33 cellular contexts compared by ENCODE assay signal in the genomic region with DNA sequence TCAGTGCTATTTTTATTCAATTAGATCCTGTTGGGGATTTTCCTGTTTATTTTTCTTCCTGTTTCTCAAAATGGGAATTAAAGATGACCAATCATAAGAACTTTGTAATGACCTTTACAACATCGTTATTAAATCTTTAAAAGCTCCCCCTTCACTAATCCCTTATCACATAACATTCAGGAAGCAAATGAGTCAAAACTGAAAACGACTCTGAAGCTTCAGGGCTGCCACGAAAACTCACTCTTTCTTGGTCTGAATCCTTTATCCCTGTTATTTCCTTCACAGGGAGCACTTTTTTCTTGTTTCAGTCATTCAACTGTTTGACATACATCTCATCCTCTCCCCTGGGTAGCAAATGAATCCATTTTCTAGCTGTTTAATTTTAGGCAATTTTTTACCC.
"Had no signal": no experiment of that assay in that cellular context is flagged by ENCODE, and none has a peak within 500 bp of the region (broad histone marks: within the 10 kb centered on the region; RNA-seq: fewer than 3 reads in every experiment).

No MANE protein-coding gene starts in this region.

- H3K36me3 Mint-ChIP-seq: activated naive CD8-positive, alpha-beta T cell treated with anti-CD3 and anti-CD28 coated beads for 36 hours; immature natural killer cell; stimulated activated memory B cell treated with anti-CD40 and anti-IgM and Interleukin-4, amounts not matched to agents 10 μg/mL and 1 μg/mL and 100 μg/mL, for 72 hours; T-cell had no signal

- H3K4me3 ChIP-seq: adrenal gland, body of pancreas, colonic mucosa, gastroesophageal sphincter, lung, mucosa of descending colon, skin epidermis, suprapubic skin, tibial artery, upper lobe of right lung had no signal

- H3K27ac Mint-ChIP-seq: activated naive CD4-positive, alpha-beta T cell treated with anti-CD3 and anti-CD28 coated beads for 36 hours; activated naive CD8-positive, alpha-beta T cell treated with anti-CD3 and anti-CD28 coated beads for 36 hours; immature natural killer cell; nephron; progenitor cell of endocrine pancreas; stimulated activated memory B cell treated with anti-CD40 and anti-IgM and Interleukin-4, amounts not matched to agents 10 μg/mL and 1 μg/mL and 100 μg/mL, for 72 hours; stimulated activated naive CD8-positive, alpha-beta T cell treated with anti-CD3 and anti-CD28 coated beads, Interleukin-15, amount 100 ng/mL, for 72 hours; T-cell had no signal

- ATAC-seq: body of pancreas; gastroesophageal sphincter; left lobe of liver; mucosa of descending colon; sciatic nerve; stimulated activated memory B cell treated with anti-CD40 and anti-IgM and Interleukin-4, amounts not matched to agents 10 μg/mL and 1 μg/mL and 100 μg/mL, for 72 hours; stimulated activated naive CD8-positive, alpha-beta T cell treated with anti-CD3 and anti-CD28 coated beads, Interleukin-15, amount 100 ng/mL, for 72 hours; T-cell; upper lobe of right lung had no signal

- H3K4me3 Mint-ChIP-seq: activated naive CD4-positive, alpha-beta T cell treated with anti-CD3 and anti-CD28 coated beads for 36 hours; activated naive CD8-positive, alpha-beta T cell treated with anti-CD3 and anti-CD28 coated beads for 36 hours; immature natural killer cell; nephron; stimulated activated memory B cell treated with anti-CD40 and anti-IgM and Interleukin-4, amounts not matched to agents 10 μg/mL and 1 μg/mL and 100 μg/mL, for 72 hours; stimulated activated naive CD8-positive, alpha-beta T cell treated with anti-CD3 and anti-CD28 coated beads, Interleukin-15, amount 100 ng/mL, for 72 hours; T-cell had no signal

- H3K27me3 Mint-ChIP-seq: activated naive CD8-positive, alpha-beta T cell treated with anti-CD3 and anti-CD28 coated beads for 36 hours; progenitor cell of endocrine pancreas had no signal

- H3K4me1 Mint-ChIP-seq: activated naive CD8-positive, alpha-beta T cell treated with anti-CD3 and anti-CD28 coated beads for 36 hours; immature natural killer cell; nephron; stimulated activated naive CD8-positive, alpha-beta T cell treated with anti-CD3 and anti-CD28 coated beads, Interleukin-15, amount 100 ng/mL, for 72 hours had no signal

- DNase-seq: activated CD4-positive, alpha-beta T cell treated with anti-CD3 and anti-CD28 coated beads for 4 hours; activated CD4-positive, alpha-beta T cell treated with anti-CD3 and anti-CD28 coated beads, Interleukin-2, amount 50 U/mL, for 48 hours; activated CD8-positive, alpha-beta memory T cell treated with anti-CD3 and anti-CD28 coated beads for 24 hours; activated effector memory CD4-positive, alpha-beta T cell treated with anti-CD3 and anti-CD28 coated beads, Interleukin-2, amount 50 U/mL, for 16 hours; activated naive CD4-positive, alpha-beta T cell treated with anti-CD3 and anti-CD28 coated beads for 36 hours; activated naive CD8-positive, alpha-beta T cell treated with anti-CD3 and anti-CD28 coated beads for 36 hours; adrenal gland; aorta; body of pancreas; colonic mucosa; effector CD8-positive, alpha-beta T cell; erythroblast; head of caudate nucleus; hypothalamus; immature natural killer cell; mesendoderm; mucosa of descending colon; stimulated activated CD4-positive, alpha-beta T cell treated with anti-CD3 and anti-CD28 coated beads, Interleukin-4, amount 100 ng/mL, for 4 hours; stimulated activated CD8-positive, alpha-beta memory T cell treated with anti-CD3 and anti-CD28 coated beads, Interleukin-4, amount 100 ng/mL, for 48 hours; stimulated activated naive CD8-positive, alpha-beta T cell treated with anti-CD3 and anti-CD28 coated beads, Interleukin-15, amount 100 ng/mL, for 72 hours; T-cell; tibial artery; upper lobe of right lung had no signal

- H3K9me3 Mint-ChIP-seq: activated naive CD4-positive, alpha-beta T cell treated with anti-CD3 and anti-CD28 coated beads for 36 hours; nephron; stimulated activated memory B cell treated with anti-CD40 and anti-IgM and Interleukin-4, amounts not matched to agents 10 μg/mL and 1 μg/mL and 100 μg/mL, for 72 hours had no signal

- FAIRE-seq: endometrium had no signal
